ENCODE assay signal across 8 cellular contexts in the genomic region with DNA sequence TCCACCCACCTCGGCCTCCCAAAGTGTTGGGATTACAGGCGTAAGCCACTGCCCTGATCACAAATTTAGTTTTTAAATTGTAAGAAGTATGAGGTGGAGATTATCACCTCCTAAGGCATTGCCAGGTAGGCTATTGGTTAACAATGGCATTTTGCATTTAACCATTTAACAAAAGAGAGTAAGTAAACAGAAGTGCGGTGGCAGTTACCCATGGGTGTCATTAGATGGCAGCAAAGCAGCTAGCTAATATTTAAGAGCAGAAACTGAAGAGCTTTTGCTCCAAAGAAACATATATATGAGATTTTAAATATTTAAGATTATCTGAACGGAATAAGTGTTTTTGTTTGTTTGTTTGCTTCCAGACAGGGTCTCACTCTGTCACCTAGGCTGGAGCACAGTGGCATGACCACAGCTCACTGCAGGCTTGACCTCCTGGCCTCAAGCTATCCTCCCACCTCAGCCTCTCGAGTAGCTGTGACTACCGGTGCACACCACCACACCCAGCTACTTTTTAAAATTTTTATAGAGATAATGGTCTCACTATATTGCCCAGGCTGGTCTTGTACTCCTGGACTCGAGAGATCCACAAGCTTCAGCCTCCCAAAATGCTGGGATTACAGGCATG.
DNase-seq lines count a peak whose midpoint lies in the region; ATAC-seq lines count a peak whose summit lies in the region.

No MANE protein-coding gene starts in this region.

- DNase-seq in DMS153 (lab: John Stamatoyannopoulos, UW) (peak; percentile 37), MV-4-11 (lab: John Stamatoyannopoulos, UW) (peak; percentile 30), SW480 (ENCODE audit: low spot score) (peak; percentile 64), iPS-NIHi11 (ENCODE audit: low spot score) (peak; percentile 49), NCI-H226 (no peak), posterior cingulate gyrus (no peak), ureter (ENCODE audit: low spot score) (no peak)

- ATAC-seq in GM19455 (IDR thresholded peaks at IDR 0.05; ENCODE audit: unreplicated experiment): peak; percentile 64

- intact Hi-C loops in posterior cingulate gyrus (cut with DNase I): loop anchor here (5.0 kb wide), 2 partner anchors 217 to 697 kb away; no protein-coding TSS in a partner anchor

Comparison
In these comparisons a context has a peak if more than half of its experiments do, and no peak if none do; other contexts are left out.
1. DNase-seq: peak in DMS153 (single experiment), MV-4-11 (single experiment), SW480 (single experiment) and iPS-NIHi11 (single experiment); none in NCI-H226 (single experiment), posterior cingulate gyrus (0 of 10) and ureter (single experiment).